ENCODE assay signal across 24 cellular contexts in genomic region chr12:68402422-68402821, GRCh38.
DNase-seq lines count a peak whose midpoint lies in the region; ATAC-seq, FAIRE-seq and TF ChIP-seq lines count a peak whose summit lies in the region.
"Had no signal": no experiment of that assay in that cellular context is flagged by ENCODE, and none has a peak within 500 bp of the region (broad histone marks: within the 10 kb centered on the region; RNA-seq: fewer than 3 reads in every experiment).

No MANE protein-coding gene starts in this region.

- DNase-seq in HepG2 (ENCODE audit: low spot score) = no peak
- no peak for DNase-seq in bronchial epithelial cell (ENCODE audit: low read depth)
- DNase-seq in left lobe of liver (ENCODE audit: low spot score) = no peak
- no peak for DNase-seq in T-helper 9 cell
- no peak for DNase-seq in SKM-1 treated with dmso at 0.1 percent for 144 hours (lab: John Stamatoyannopoulos, UW; ENCODE audit: unreplicated experiment)
- DNase-seq: 8988T; ACHN; AML-193; BE2C; CD4-positive, alpha-beta T cell; CD8-positive, alpha-beta memory T cell; DMS 273 treated with DMSO at 0.1 percent for 48 hours; DMS79; EL; GDM1; GM23248; H9 had no signal

- intact Hi-C loops in HepG2 (cut with micrococcal nuclease; ENCODE audit: unreplicated experiment) = no loop called here

- H3K4me3 ChIP-seq in liver (ENCODE audit: low read depth in 1 of 3, low read length in 3 of 3) (no peak overlapping the region), HepG2 (replicated peaks in 1 of 3; ENCODE audit: insufficient read depth in 1 of 3, low read depth in 2 of 3, low read length in 3 of 3) (no peak overlapping the region), bronchial epithelial cell (ENCODE audit: low read depth, low read length) (no peak overlapping the region)
- H3K4me3 ChIP-seq: A549; BLaER1 treated with 17β-estradiol and CSF1 and Interleukin-3, amounts not matched to agents 10 nM and 100 nM; GM12878; GM23248 had no signal

- no peaks in the 10 kb centered on the region for H4K20me1 ChIP-seq in HepG2 (ENCODE audit: insufficient read depth, low read length)
- H4K20me1 ChIP-seq: BLaER1 treated with 17β-estradiol and CSF1 and Interleukin-3, amounts not matched to agents 10 nM and 100 nM had no signal

- WGBS in liver = 42% methylated on average over 2 of the region's 2 CpGs
- 14% methylated on average over 2 of the region's 2 CpGs for WGBS in HepG2 (ENCODE audit: low lambda C conversion rate)

- H3K9ac ChIP-seq in liver (ENCODE audit: low read depth in 1 of 2, low read length in 2 of 2) (no peak overlapping the region), HepG2 (ENCODE audit: insufficient read depth, low read depth, low read length) (no peak overlapping the region)
- H3K9ac ChIP-seq: BLaER1 treated with 17β-estradiol and CSF1 and Interleukin-3, amounts not matched to agents 10 nM and 100 nM; GM23248 had no signal

- in situ Hi-C loops in HepG2 (cut with HindIII; ENCODE audit: extremely low pct_ligation_motif_present, low pct_unique_long_range_greater_than_20kb) = no loop called here

- no TSS peak for BruUV-seq in HepG2 (replicated peaks; lab: Mats Ljungman, UMichigan)

- no peak for TF ChIP-seq RAD21 in liver (IDR thresholded peaks at IDR 0.05)
- no peak for TF ChIP-seq RAD21 in HepG2 (CRISPR knock-in tag; IDR thresholded peaks at IDR 0.05)

- H2AFZ ChIP-seq in HepG2 (ENCODE audit: low read length) = no peak overlapping the region
- H2AFZ ChIP-seq: GM23248 had no signal

- no peak for TF ChIP-seq POLR2A in HepG2 (IDR thresholded peaks at IDR 0.05; ENCODE audit: insufficient read depth in 1 of 2, low read depth in 2 of 2, low read length in 2 of 2)

- H3K4me2 ChIP-seq in HepG2 (ENCODE audit: low read depth, low read length) = no peak overlapping the region
- H3K4me2 ChIP-seq: A549; BLaER1 treated with 17β-estradiol and CSF1 and Interleukin-3, amounts not matched to agents 10 nM and 100 nM had no signal

- TF ChIP-seq CTCF in liver (IDR thresholded peaks at IDR 0.05; ENCODE audit: low read depth, low read length, missing input control) (no peak), HepG2 (CRISPR knock-in tag; IDR thresholded peaks at IDR 0.05) (no peak), bronchial epithelial cell (IDR thresholded peaks at IDR 0.05; ENCODE audit: insufficient read depth, low read length, severe bottlenecking) (no peak)

- POLR2A ChIA-PET in HepG2 (lab: Yijun Ruan, JAX) = no interaction called here

- CTCF ChIA-PET in HepG2 (lab: Yijun Ruan, JAX; ENCODE audit: low intra/inter-chr PET ratio, low total read pairs) = no interaction called here

- H3K9me3 ChIP-seq in liver (ENCODE audit: control insufficient read depth in 4 of 4, low read length in 3 of 4) (no peaks in the 10 kb centered on the region), HepG2 (ENCODE audit: low read length) (no peaks in the 10 kb centered on the region)
- H3K9me3 ChIP-seq: A549, BE2C had no signal

- H3K36me3 ChIP-seq in liver (ENCODE audit: control insufficient read depth in 4 of 4, insufficient read depth in 3 of 4, low read depth in 1 of 4, low read length in 3 of 4) (no peaks in the 10 kb centered on the region), HepG2 (replicated peaks in 1 of 2; ENCODE audit: control insufficient read depth in 1 of 2, insufficient read depth in 2 of 2, low read length in 2 of 2) (no peaks in the 10 kb centered on the region), bronchial epithelial cell (ENCODE audit: control insufficient read depth, insufficient read depth, low read length) (no peaks in the 10 kb centered on the region)
- H3K36me3 ChIP-seq: BE2C; BLaER1 treated with 17β-estradiol and CSF1 and Interleukin-3, amounts not matched to agents 10 nM and 100 nM had no signal

- H3K27me3 ChIP-seq in liver (ENCODE audit: control insufficient read depth in 4 of 4, insufficient read depth in 4 of 4, low read length in 3 of 4) = no peaks in the 10 kb centered on the region
- H3K27me3 ChIP-seq in HepG2 (ENCODE audit: control insufficient read depth in 1 of 2, insufficient read depth in 2 of 2, low read length in 2 of 2) = no peaks in the 10 kb centered on the region
- no peaks in the 10 kb centered on the region for H3K27me3 ChIP-seq in bronchial epithelial cell (ENCODE audit: control insufficient read depth, insufficient read depth, low read length)
- H3K27me3 ChIP-seq: BE2C; BLaER1 treated with 17β-estradiol and CSF1 and Interleukin-3, amounts not matched to agents 10 nM and 100 nM had no signal

- H3K27ac ChIP-seq in liver (ENCODE audit: low read depth in 1 of 2, low read length in 2 of 2) (no peak overlapping the region), HepG2 (ENCODE audit: extremely low read length, insufficient read depth, low read length) (no peak overlapping the region)
- H3K27ac ChIP-seq: A549; BLaER1 treated with 17β-estradiol and CSF1 and Interleukin-3, amounts not matched to agents 10 nM and 100 nM; GM23248 had no signal

- FAIRE-seq in HepG2 (lab: Jason Lieb, UNC) = no peak
- peak; percentile 23 for FAIRE-seq in bronchial epithelial cell (lab: Jason Lieb, UNC)
- FAIRE-seq: A549, D721Med, GM12878, GM19239 had no signal

- no peaks in the 10 kb centered on the region for H3K79me2 ChIP-seq in HepG2 (ENCODE audit: insufficient read depth, low read length)

- no peak for TF ChIP-seq EP300 in HepG2 (IDR thresholded peaks at IDR 0.05; ENCODE audit: low read depth in 2 of 2, low read length in 2 of 2)
- TF ChIP-seq EP300 in HepG2 (CRISPR knock-in tag; IDR thresholded peaks at IDR 0.05; ENCODE audit: borderline replicate concordance) = no peak

- peaks cover 7 to 36% (median 24%) of the 10 kb centered on the region in 4 donors for H3K4me1 ChIP-seq in liver (ENCODE audit: control insufficient read depth in 4 of 4, insufficient read depth in 4 of 4, low read length in 3 of 4)
- no peaks in the 10 kb centered on the region for H3K4me1 ChIP-seq in HepG2 (ENCODE audit: insufficient read depth, low read length)
- H3K4me1 ChIP-seq: BE2C had no signal

- ATAC-seq in HepG2 (no peak), left lobe of liver (peak; percentile 37)
- ATAC-seq: A549, GM12878, HCT116 had no signal

TF ChIP-seq in liver, 16 proteins besides CTCF, POLR2A, EP300 and RAD21 (continues in another document):
- TF ChIP-seq SP1 (IDR thresholded peaks at IDR 0.05) = peak; percentile 17
- TF ChIP-seq TAF1 (conservative IDR thresholded peaks at IDR 0.05) = no peak
- TF ChIP-seq FOXA1 (IDR thresholded peaks at IDR 0.05) = no peak
- no peak for TF ChIP-seq EGR1 (IDR thresholded peaks at IDR 0.05; ENCODE audit: low read depth in 2 of 2)
- no peak for TF ChIP-seq REST (IDR thresholded peaks at IDR 0.05)
- TF ChIP-seq YY1 (IDR thresholded peaks at IDR 0.05) = no peak
- TF ChIP-seq NR2F2 (IDR thresholded peaks at IDR 0.05) = no peak

TF ChIP-seq in HepG2, 621 proteins besides CTCF, POLR2A, EP300 and RAD21:
- TF ChIP-seq SNAPC2 (CRISPR knock-in tag; IDR thresholded peaks at IDR 0.05) = no peak
- TF ChIP-seq NR2F1 (CRISPR knock-in tag; IDR thresholded peaks at IDR 0.05) = no peak
- TF ChIP-seq HNRNPLL (IDR thresholded peaks at IDR 0.05; ENCODE audit: low read depth, low read length, poor library complexity, severe bottlenecking) = no peak
